In the genomic region with DNA sequence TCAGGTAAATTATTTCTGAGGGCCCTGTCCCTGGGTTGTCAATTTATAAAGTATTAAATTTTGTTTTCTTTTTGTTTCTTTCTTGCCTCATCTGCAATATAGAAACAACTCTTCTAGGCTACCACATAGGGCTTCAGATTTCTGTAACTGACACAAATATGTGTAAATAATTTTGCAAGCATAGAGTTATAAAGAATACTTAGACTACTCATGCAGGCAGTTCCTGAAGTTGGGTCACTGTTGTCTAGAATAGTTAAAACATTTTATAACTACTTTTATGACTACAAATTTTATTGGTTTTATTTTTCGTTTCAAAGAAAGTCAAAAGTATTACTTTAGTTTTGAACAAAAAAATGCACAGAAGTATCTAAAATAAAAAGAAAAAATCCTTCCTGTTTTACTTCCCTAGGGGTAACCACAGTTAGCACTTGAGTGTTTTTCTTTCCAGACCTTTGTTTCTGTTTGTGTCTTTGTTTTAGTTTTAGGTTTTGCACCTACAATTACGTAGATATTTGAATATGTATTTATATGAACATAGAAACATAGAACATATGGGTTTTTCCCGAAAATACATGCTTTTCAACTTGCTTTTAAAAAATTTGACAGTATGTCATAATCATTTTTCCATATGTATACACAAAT, we compare ENCODE assay signal across 13 cellular contexts. TPM values are rescaled to one million over a fixed set of nuclear protein-coding genes. Genes with fewer than 3 reads are reported as not detected.
DNase-seq lines count a peak whose midpoint lies in the region; ATAC-seq and TF ChIP-seq lines count a peak whose summit lies in the region.
"Had no signal": no experiment of that assay in that cellular context is flagged by ENCODE, and none has a peak within 500 bp of the region (broad histone marks: within the 10 kb centered on the region; RNA-seq: fewer than 3 reads in every experiment).

No MANE protein-coding gene starts in this region.

- H3K4me3 ChIP-seq in thyroid gland (replicated peaks in 1 of 3) = no peak overlapping the region
- H3K4me3 ChIP-seq: coronary artery, MG63, uterus had no signal

- DNase-seq in activated CD4-positive, alpha-beta T cell treated with anti-CD3 and anti-CD28 coated beads, Interleukin-2, amount 10 ng/mL, durations not matched to agents 24 days and 14 days = no peak
- no peak for DNase-seq in activated CD4-positive, alpha-beta T cell treated with anti-CD3 and anti-CD28 coated beads for 48 hours
- DNase-seq in memory B cell (ENCODE audit: low spot score in 2 of 2) = no peak
- DNase-seq in thyroid gland = no peak
- no peak for DNase-seq in GM03348 (ENCODE audit: low spot score)
- DNase-seq: amygdala, MG63, occipital lobe, uterus had no signal

- H3K27ac Mint-ChIP-seq in activated CD4-positive, alpha-beta T cell treated with anti-CD3 and anti-CD28 coated beads, Interleukin-2, amount 10 ng/mL, durations not matched to agents 24 days and 14 days = no peak overlapping the region
- no peak overlapping the region for H3K27ac Mint-ChIP-seq in memory B cell

- H3K36me3 Mint-ChIP-seq in activated CD4-positive, alpha-beta T cell treated with anti-CD3 and anti-CD28 coated beads, Interleukin-2, amount 10 ng/mL, durations not matched to agents 24 days and 14 days (ENCODE audit: low read depth) = no peaks in the 10 kb centered on the region
- no peaks in the 10 kb centered on the region for H3K36me3 Mint-ChIP-seq in memory B cell

- peaks cover 3% of the 10 kb centered on the region for H3K9me3 Mint-ChIP-seq in activated CD4-positive, alpha-beta T cell treated with anti-CD3 and anti-CD28 coated beads, Interleukin-2, amount 10 ng/mL, durations not matched to agents 24 days and 14 days
- no peaks in the 10 kb centered on the region for H3K9me3 Mint-ChIP-seq in memory B cell

- H3K27me3 Mint-ChIP-seq in activated CD4-positive, alpha-beta T cell treated with anti-CD3 and anti-CD28 coated beads, Interleukin-2, amount 10 ng/mL, durations not matched to agents 24 days and 14 days = no peaks in the 10 kb centered on the region
- no peaks in the 10 kb centered on the region for H3K27me3 Mint-ChIP-seq in memory B cell

- no peak for TF ChIP-seq CTCF in thyroid gland (IDR thresholded peaks at IDR 0.05)

- ATAC-seq in GM21619 (IDR thresholded peaks at IDR 0.05; ENCODE audit: unreplicated experiment) = peak; percentile 74
- peak; percentile 41 for ATAC-seq in memory B cell (ENCODE audit: low read depth)
- ATAC-seq in GM21737 (IDR thresholded peaks at IDR 0.05; ENCODE audit: unreplicated experiment) = no peak

- H3K9me3 ChIP-seq in KOPT-K1 (ENCODE audit: insufficient read depth, low read length, poor library complexity, severe bottlenecking) (no peaks in the 10 kb centered on the region), thyroid gland (no peaks in the 10 kb centered on the region)
- H3K9me3 ChIP-seq: MG63, uterus had no signal

- 74 to 78% methylated on average over 3 of the region's 3 CpGs for WGBS in thyroid gland, 2 donors

- no peak for TF ChIP-seq POLR2A in thyroid gland (IDR thresholded peaks at IDR 0.05)

- peaks cover 33 to 53% of the 10 kb centered on the region in 2 donors for H3K4me1 ChIP-seq in thyroid gland
- H3K4me1 ChIP-seq: uterus had no signal

- H3K27ac ChIP-seq in KOPT-K1 (ENCODE audit: low read depth, low read length, poor library complexity, severe bottlenecking) (peak overlapping the region; percentile 6), thyroid gland (no peak overlapping the region)
- H3K27ac ChIP-seq: coronary artery had no signal

- peak overlapping the region; percentile 19 for H3K4me3 Mint-ChIP-seq in activated CD4-positive, alpha-beta T cell treated with anti-CD3 and anti-CD28 coated beads, Interleukin-2, amount 10 ng/mL, durations not matched to agents 24 days and 14 days
- H3K4me3 Mint-ChIP-seq in memory B cell = no peak overlapping the region

- intact Hi-C loops in activated CD4-positive, alpha-beta T cell treated with anti-CD3 and anti-CD28 coated beads, Interleukin-2, amount 10 ng/mL, durations not matched to agents 24 days and 14 days (cut with micrococcal nuclease) = loop anchor here (1.0 kb wide), 1 partner anchor 8 kb away; no protein-coding TSS in a partner anchor
- intact Hi-C loops in thyroid gland (cut with DNase I) = no loop called here

- H3K36me3 ChIP-seq in KOPT-K1 (ENCODE audit: insufficient read depth, low read length) (no peaks in the 10 kb centered on the region), thyroid gland (no peaks in the 10 kb centered on the region)
- H3K36me3 ChIP-seq: MG63, uterus had no signal

- peaks cover 59% of the 10 kb centered on the region for H3K4me1 Mint-ChIP-seq in activated CD4-positive, alpha-beta T cell treated with anti-CD3 and anti-CD28 coated beads, Interleukin-2, amount 10 ng/mL, durations not matched to agents 24 days and 14 days
- H3K4me1 Mint-ChIP-seq in memory B cell = peaks cover 9% of the 10 kb centered on the region

- no peaks in the 10 kb centered on the region for H3K27me3 ChIP-seq in thyroid gland
- H3K27me3 ChIP-seq: MG63, uterus had no signal

RNA-seq across cellular contexts. Expression of a gene that starts 12.4 kb away (rescaled TPM):
- 243 and 250 TPM in 2 replicates for total RNA-seq in activated CD4-positive, alpha-beta T cell treated with anti-CD3 and anti-CD28 coated beads, Interleukin-2, amount 10 ng/mL, durations not matched to agents 24 days and 14 days
- total RNA-seq in thyroid gland = 100 to 1,000 TPM; 282 to 506 (median 336) TPM
